ENCODE assay signal across 15 cellular contexts in genomic region chr14:81062380-81062779, GRCh38.
"Had no signal": no experiment of that assay in that cellular context is flagged by ENCODE, and none has a peak within 500 bp of the region (broad histone marks: within the 10 kb centered on the region; RNA-seq: fewer than 3 reads in every experiment).

No MANE protein-coding gene starts in this region.

- H3K9ac ChIP-seq: SK-N-SH had no signal

- FAIRE-seq: TTC549 had no signal

- H3K4me1 ChIP-seq: breast epithelium, Peyer's patch had no signal

- H3K9me2 ChIP-seq: SK-N-SH had no signal

- H3K27ac ChIP-seq: breast epithelium, Peyer's patch, SJSA1 had no signal

- H3K4me2 ChIP-seq: SK-N-SH had no signal

- H3K9me3 ChIP-seq: breast epithelium, Peyer's patch, SJSA1, SK-N-SH had no signal

- H3K4me3 ChIP-seq: breast epithelium, Peyer's patch, SJSA1 had no signal

- H3K27me3 ChIP-seq: breast epithelium, Peyer's patch, SJSA1 had no signal

- DNase-seq: activated CD4-positive, alpha-beta T cell treated with anti-CD3 and anti-CD28 coated beads, Interleukin-2, amount 50 U/mL, for 4 hours; activated effector memory CD4-positive, alpha-beta T cell treated with anti-CD3 and anti-CD28 coated beads, Interleukin-2, amount 50 U/mL, for 16 hours; activated naive CD4-positive, alpha-beta T cell; activated naive CD4-positive, alpha-beta T cell treated with anti-CD3 and anti-CD28 coated beads, Interleukin-2, amount 50 U/mL, for 16 hours; activated T-cell treated with anti-CD3 and anti-CD28 coated beads, Interleukin-2, amount 50 U/mL, for 1 hour; amniotic stem cell; aorta; NCI-H1092; NCI-H1436 treated with DMSO at 0.1 percent for 48 hours; NCI-H2029; Peyer's patch had no signal

- H3K36me3 ChIP-seq: breast epithelium, Peyer's patch, SJSA1 had no signal
